ENCODE assay signal across 9 cellular contexts in genomic region chr2:216474925-216475670, GRCh38. TPM values are rescaled to one million over a fixed set of nuclear protein-coding genes. Genes with fewer than 3 reads are reported as not detected.
DNase-seq lines count a peak whose midpoint lies in the region; ATAC-seq and TF ChIP-seq lines count a peak whose summit lies in the region.
"Had no signal": no experiment of that assay in that cellular context is flagged by ENCODE, and none has a peak within 500 bp of the region (broad histone marks: within the 10 kb centered on the region; RNA-seq: fewer than 3 reads in every experiment).

No MANE protein-coding gene starts in this region.

- intact Hi-C loops in Calu3 (cut with micrococcal nuclease; ENCODE audit: unreplicated experiment), result loop anchor here (10.0 kb wide), 1 partner anchor 260 kb away; no protein-coding TSS in a partner anchor

- H3K27ac Mint-ChIP-seq in activated naive CD8-positive, alpha-beta T cell treated with anti-CD3 and anti-CD28 coated beads for 36 hours, result peak overlapping the region; percentile 70
- no peak overlapping the region for H3K27ac Mint-ChIP-seq in Calu3 (ENCODE audit: unreplicated experiment)
- H3K27ac Mint-ChIP-seq: neural progenitor cell had no signal

- no peaks in the 10 kb centered on the region for H3K27me3 Mint-ChIP-seq in activated naive CD8-positive, alpha-beta T cell treated with anti-CD3 and anti-CD28 coated beads for 36 hours
- no peaks in the 10 kb centered on the region for H3K27me3 Mint-ChIP-seq in Calu3 (ENCODE audit: unreplicated experiment)

- no TSS peak for BruUV-seq in Calu3 (replicated peaks; lab: Mats Ljungman, UMichigan)

- DNase-seq in GF-D8 (lab: John Stamatoyannopoulos, UW), result peak; percentile 68
- DNase-seq in activated naive CD8-positive, alpha-beta T cell treated with anti-CD3 and anti-CD28 coated beads for 36 hours, result peak; percentile 35
- no peak for DNase-seq in Calu3
- no peak for DNase-seq in inferior parietal cortex (ENCODE audit: extremely low spot score)
- no peak for DNase-seq in NCI-H748 treated with DMSO at 0.1 percent for 48 hours (lab: John Stamatoyannopoulos, UW)
- DNase-seq in NCI-H510A treated with DMSO at 0.1 percent for 48 hours (lab: John Stamatoyannopoulos, UW), result no peak

- H3K9me3 Mint-ChIP-seq in activated naive CD8-positive, alpha-beta T cell treated with anti-CD3 and anti-CD28 coated beads for 36 hours, result no peaks in the 10 kb centered on the region
- no peaks in the 10 kb centered on the region for H3K9me3 Mint-ChIP-seq in Calu3 (ENCODE audit: low read depth, unreplicated experiment)
- H3K9me3 Mint-ChIP-seq: neural progenitor cell had no signal

- H3K4me3 Mint-ChIP-seq in activated naive CD8-positive, alpha-beta T cell treated with anti-CD3 and anti-CD28 coated beads for 36 hours, result peak overlapping the region; percentile 37
- no peak overlapping the region for H3K4me3 Mint-ChIP-seq in Calu3 (ENCODE audit: low read depth, unreplicated experiment)
- H3K4me3 Mint-ChIP-seq: neural progenitor cell had no signal

- no peak for TF ChIP-seq CTCF in Calu3 (IDR thresholded peaks at IDR 0.05; ENCODE audit: unreplicated experiment)

- ATAC-seq in GM21390 (IDR thresholded peaks at IDR 0.05; ENCODE audit: unreplicated experiment) (peak; percentile 91), HG03565 (IDR thresholded peaks at IDR 0.05; ENCODE audit: unreplicated experiment) (peak; percentile 67)

- CTCF ChIA-PET in Calu3 (lab: Charles Lee), result no interaction called here

- peaks cover 18% of the 10 kb centered on the region for H3K36me3 Mint-ChIP-seq in activated naive CD8-positive, alpha-beta T cell treated with anti-CD3 and anti-CD28 coated beads for 36 hours
- H3K36me3 Mint-ChIP-seq in Calu3 (ENCODE audit: insufficient read depth, unreplicated experiment), result peaks cover 5% of the 10 kb centered on the region

- peaks cover 24% of the 10 kb centered on the region for H3K4me1 Mint-ChIP-seq in activated naive CD8-positive, alpha-beta T cell treated with anti-CD3 and anti-CD28 coated beads for 36 hours
- H3K4me1 Mint-ChIP-seq in Calu3 (ENCODE audit: low read depth, unreplicated experiment), result peaks cover 15% of the 10 kb centered on the region

RNA-seq across cellular contexts. Expression of gene RPL37A, which starts 23.5 kb away (rescaled TPM):
- total RNA-seq in activated naive CD8-positive, alpha-beta T cell treated with anti-CD3 and anti-CD28 coated beads for 36 hours, result 1,000 to 10,000 TPM; 3,900 to 3,940 TPM
- 1,797 and 1,889 TPM in 2 replicates for total RNA-seq in Calu3 (2022)

Comparison
In these comparisons a context has a peak if more than half of its experiments do, and no peak if none do; other contexts are left out.
1. DNase-seq: peak in GF-D8 (single experiment) and activated naive CD8-positive, alpha-beta T cell treated with anti-CD3 and anti-CD28 coated beads for 36 hours (single experiment); none in Calu3 (single experiment), inferior parietal cortex (single experiment), NCI-H748 treated with DMSO at 0.1 percent for 48 hours (single experiment) and NCI-H510A treated with DMSO at 0.1 percent for 48 hours (single experiment).